In genomic region chr3:97969541-97969940, GRCh38 we compare ENCODE assay signal across 25 cellular contexts. TPM values are rescaled to one million over a fixed set of nuclear protein-coding genes. Genes with fewer than 3 reads are reported as not detected.
DNase-seq lines count a peak whose midpoint lies in the region; ATAC-seq and TF ChIP-seq lines count a peak whose summit lies in the region.
"Had no signal": no experiment of that assay in that cellular context is flagged by ENCODE, and none has a peak within 500 bp of the region (broad histone marks: within the 10 kb centered on the region; RNA-seq: fewer than 3 reads in every experiment).

No MANE protein-coding gene starts in this region.

- TF ChIP-seq CTCF in coronary artery (IDR thresholded peaks at IDR 0.05): no peak
- TF ChIP-seq CTCF in chondrocyte (IDR thresholded peaks at IDR 0.05): no peak

- peaks cover 19% of the 10 kb centered on the region for H3K36me3 Mint-ChIP-seq in activated naive CD4-positive, alpha-beta T cell treated with anti-CD3 and anti-CD28 coated beads, Interleukin-2, amount 10 ng/mL, durations not matched to agents 7 days and 5 days
- peaks cover 18% of the 10 kb centered on the region for H3K36me3 Mint-ChIP-seq in activated naive CD4-positive, alpha-beta T cell treated with anti-CD3 and anti-CD28 coated beads for 36 hours (ENCODE audit: low read depth)
- peaks cover 31% of the 10 kb centered on the region for H3K36me3 Mint-ChIP-seq in activated naive CD8-positive, alpha-beta T cell treated with anti-CD3 and anti-CD28 coated beads for 36 hours
- peaks cover 2% of the 10 kb centered on the region for H3K36me3 Mint-ChIP-seq in chondrocyte (ENCODE audit: low read depth)

- peaks cover 88% of the 10 kb centered on the region for H3K4me1 Mint-ChIP-seq in activated naive CD4-positive, alpha-beta T cell treated with anti-CD3 and anti-CD28 coated beads, Interleukin-2, amount 10 ng/mL, durations not matched to agents 7 days and 5 days
- peaks cover 61% of the 10 kb centered on the region for H3K4me1 Mint-ChIP-seq in activated naive CD4-positive, alpha-beta T cell treated with anti-CD3 and anti-CD28 coated beads for 36 hours (ENCODE audit: low read depth)
- peaks cover 61% of the 10 kb centered on the region for H3K4me1 Mint-ChIP-seq in activated naive CD8-positive, alpha-beta T cell treated with anti-CD3 and anti-CD28 coated beads for 36 hours
- peaks cover 32% of the 10 kb centered on the region for H3K4me1 Mint-ChIP-seq in chondrocyte (ENCODE audit: low read depth)

- 0 out of 2 replicates have a peak overlapping the region, but pooled peaks have one; percentile 72 for H3K9ac ChIP-seq in Karpas-422 (ENCODE audit: low read length)
- no peak overlapping the region for H3K9ac ChIP-seq in skeletal muscle satellite cell (ENCODE audit: low read depth, low read length)
- H3K9ac ChIP-seq: parathyroid adenoma had no signal

- H3K9me2 ChIP-seq in Karpas-422 (replicated peaks; ENCODE audit: insufficient read depth, low read length): no peaks in the 10 kb centered on the region

- no peak overlapping the region for H3K4me3 ChIP-seq in Karpas-422 (ENCODE audit: low read length)
- no peak overlapping the region for H3K4me3 ChIP-seq in skeletal muscle satellite cell (ENCODE audit: low read length)
- no peak overlapping the region for H3K4me3 ChIP-seq in coronary artery
- H3K4me3 ChIP-seq: lung, sigmoid colon had no signal

- H3K27me3 ChIP-seq in Karpas-422 (ENCODE audit: low read length) (no peaks in the 10 kb centered on the region), skeletal muscle satellite cell (ENCODE audit: control insufficient read depth, insufficient read depth, low read length) (no peaks in the 10 kb centered on the region)
- H3K27me3 ChIP-seq: sigmoid colon had no signal

- CTCF ChIA-PET in activated naive CD4-positive, alpha-beta T cell treated with anti-CD3 and anti-CD28 coated beads, Interleukin-2, amount 10 ng/mL, durations not matched to agents 7 days and 5 days (lab: Charles Lee): interaction anchor here (2.2 to 5.7 kb wide), 3 partner anchors 15 to 148 kb away, joined by 11 to 74 read pairs (median 11); partner anchors contain the start of gene CRYBG3
- CTCF ChIA-PET in activated naive CD4-positive, alpha-beta T cell treated with anti-CD3 and anti-CD28 coated beads for 36 hours (lab: Charles Lee): interaction anchor here (0.6 to 5.6 kb wide), 2 partner anchors 53 to 177 kb away, joined by 3 to 35 read pairs; no protein-coding TSS in a partner anchor

- H3K9me3 ChIP-seq in Karpas-422 (ENCODE audit: low read length): no peaks in the 10 kb centered on the region
- H3K9me3 ChIP-seq in skeletal muscle satellite cell (replicated peaks; ENCODE audit: low read length): no peaks in the 10 kb centered on the region
- H3K9me3 ChIP-seq: sigmoid colon had no signal

- no peak overlapping the region for H2AFZ ChIP-seq in Karpas-422 (ENCODE audit: low read length)
- H2AFZ ChIP-seq: parathyroid adenoma had no signal

- H3K4me3 Mint-ChIP-seq in activated naive CD4-positive, alpha-beta T cell treated with anti-CD3 and anti-CD28 coated beads, Interleukin-2, amount 10 ng/mL, durations not matched to agents 7 days and 5 days: no peak overlapping the region
- H3K4me3 Mint-ChIP-seq in activated naive CD4-positive, alpha-beta T cell treated with anti-CD3 and anti-CD28 coated beads for 36 hours: no peak overlapping the region
- H3K4me3 Mint-ChIP-seq in activated naive CD8-positive, alpha-beta T cell treated with anti-CD3 and anti-CD28 coated beads for 36 hours: peak overlapping the region; percentile 82
- H3K4me3 Mint-ChIP-seq in chondrocyte (ENCODE audit: unreplicated experiment): no peak overlapping the region

- no peak for DNase-seq in activated naive CD4-positive, alpha-beta T cell treated with anti-CD3 and anti-CD28 coated beads, Interleukin-2, amount 10 ng/mL, durations not matched to agents 7 days and 5 days
- DNase-seq in activated naive CD4-positive, alpha-beta T cell treated with anti-CD3 and anti-CD28 coated beads for 36 hours: no peak
- no peak for DNase-seq in Karpas-422
- DNase-seq in activated naive CD8-positive, alpha-beta T cell treated with anti-CD3 and anti-CD28 coated beads for 36 hours: no peak
- no peak for DNase-seq in coronary artery (ENCODE audit: low spot score)
- DNase-seq in chondrocyte (ENCODE audit: low spot score): no peak
- DNase-seq: activated naive CD4-positive, alpha-beta T cell treated with Interleukin-2 at 50 U/mL for 16 hours; EL; HFFc6; hippocampal formation; islet precursor cell; NCI-H2081 treated with DMSO at 0.1 percent for 48 hours; NCI-H510A treated with DMSO at 0.1 percent for 48 hours; Right ventricle myocardium superior; sigmoid colon; stimulated activated naive CD4-positive, alpha-beta T cell treated with Interleukin-2 at 50 U/mL for 16 hours; T-cell; trophoblast cell; WERI-Rb-1 had no signal

- peak overlapping the region; percentile 96 for H3K4me2 ChIP-seq in Karpas-422 (ENCODE audit: low read depth, low read length, poor library complexity, severe bottlenecking)
- peak overlapping the region; percentile 28 for H3K4me2 ChIP-seq in skeletal muscle satellite cell (ENCODE audit: low read length)

- H3K79me2 ChIP-seq in Karpas-422 (ENCODE audit: low read length): peaks cover 73% of the 10 kb centered on the region
- H3K79me2 ChIP-seq: parathyroid adenoma had no signal

- no peaks in the 10 kb centered on the region for H3K9me3 Mint-ChIP-seq in activated naive CD4-positive, alpha-beta T cell treated with anti-CD3 and anti-CD28 coated beads, Interleukin-2, amount 10 ng/mL, durations not matched to agents 7 days and 5 days
- H3K9me3 Mint-ChIP-seq in activated naive CD4-positive, alpha-beta T cell treated with anti-CD3 and anti-CD28 coated beads for 36 hours: no peaks in the 10 kb centered on the region
- peaks cover 1% of the 10 kb centered on the region for H3K9me3 Mint-ChIP-seq in activated naive CD8-positive, alpha-beta T cell treated with anti-CD3 and anti-CD28 coated beads for 36 hours
- H3K9me3 Mint-ChIP-seq in chondrocyte (ENCODE audit: low read depth): no peaks in the 10 kb centered on the region
- H3K9me3 Mint-ChIP-seq: HFFc6, IgD-negative memory B cell, T-cell had no signal

- intact Hi-C loops in activated naive CD4-positive, alpha-beta T cell treated with anti-CD3 and anti-CD28 coated beads for 36 hours (cut with micrococcal nuclease): no loop called here

- H3K27ac Mint-ChIP-seq in activated naive CD4-positive, alpha-beta T cell treated with anti-CD3 and anti-CD28 coated beads, Interleukin-2, amount 10 ng/mL, durations not matched to agents 7 days and 5 days: peak overlapping the region; percentile 40
- H3K27ac Mint-ChIP-seq in activated naive CD4-positive, alpha-beta T cell treated with anti-CD3 and anti-CD28 coated beads for 36 hours: no peak overlapping the region
- H3K27ac Mint-ChIP-seq in activated naive CD8-positive, alpha-beta T cell treated with anti-CD3 and anti-CD28 coated beads for 36 hours: no peak overlapping the region
- no peak overlapping the region for H3K27ac Mint-ChIP-seq in chondrocyte (ENCODE audit: unreplicated experiment)
- H3K27ac Mint-ChIP-seq: HFFc6 had no signal

- H3K27me3 Mint-ChIP-seq in activated naive CD4-positive, alpha-beta T cell treated with anti-CD3 and anti-CD28 coated beads, Interleukin-2, amount 10 ng/mL, durations not matched to agents 7 days and 5 days: peaks cover 4% of the 10 kb centered on the region
- no peaks in the 10 kb centered on the region for H3K27me3 Mint-ChIP-seq in activated naive CD4-positive, alpha-beta T cell treated with anti-CD3 and anti-CD28 coated beads for 36 hours (ENCODE audit: low read depth)
- no peaks in the 10 kb centered on the region for H3K27me3 Mint-ChIP-seq in activated naive CD8-positive, alpha-beta T cell treated with anti-CD3 and anti-CD28 coated beads for 36 hours
- H3K27me3 Mint-ChIP-seq in chondrocyte (ENCODE audit: low read depth): no peaks in the 10 kb centered on the region
- H3K27me3 Mint-ChIP-seq: IgD-negative memory B cell, T-cell had no signal

- peaks cover 3% of the 10 kb centered on the region; the same call in 1 of the 2 replicates for H4K20me1 ChIP-seq in Karpas-422 (ENCODE audit: insufficient read depth, low read depth, low read length)

- ATAC-seq in HG03108 (IDR thresholded peaks at IDR 0.05; ENCODE audit: unreplicated experiment): no peak
- ATAC-seq: T-cell had no signal

- H3K27ac ChIP-seq in Karpas-422 (ENCODE audit: low read length) (no peak overlapping the region), coronary artery (no peak overlapping the region)
- H3K27ac ChIP-seq: HL-60, parathyroid adenoma, WERI-Rb-1 had no signal

- H3K36me3 ChIP-seq in Karpas-422 (ENCODE audit: insufficient read depth, low read length) (peaks cover 20% of the 10 kb centered on the region), skeletal muscle satellite cell (ENCODE audit: insufficient read depth, low read length) (peaks cover 6% of the 10 kb centered on the region)

- H3K4me1 ChIP-seq in Karpas-422 (ENCODE audit: low read length) (peaks cover 32% of the 10 kb centered on the region), skeletal muscle satellite cell (ENCODE audit: control insufficient read depth, insufficient read depth, low read length) (peaks cover 17% of the 10 kb centered on the region)

RNA-seq across cellular contexts. Expression of gene RIOX2, which starts 2.7 kb away (rescaled TPM):
- total RNA-seq in activated naive CD4-positive, alpha-beta T cell treated with anti-CD3 and anti-CD28 coated beads for 36 hours: 10 to 100 TPM; 26.3 to 32.6 TPM
- total RNA-seq in Karpas-422 (2014; rRNA removed; shearing (Covaris generic); ENCODE audit: low replicate concordance): 53.1 and 55.6 TPM in 2 replicates
- 10 to 100 TPM; 52.2 to 56.9 TPM for total RNA-seq in activated naive CD8-positive, alpha-beta T cell treated with anti-CD3 and anti-CD28 coated beads for 36 hours
- 32.1 and 42.8 TPM in 2 replicates for total RNA-seq in skeletal muscle satellite cell (2012; rRNA removed)
- 26.5 to 35.2 TPM (median 27.1 TPM) in 3 replicates for total RNA-seq in chondrocyte
